In the genomic region with DNA sequence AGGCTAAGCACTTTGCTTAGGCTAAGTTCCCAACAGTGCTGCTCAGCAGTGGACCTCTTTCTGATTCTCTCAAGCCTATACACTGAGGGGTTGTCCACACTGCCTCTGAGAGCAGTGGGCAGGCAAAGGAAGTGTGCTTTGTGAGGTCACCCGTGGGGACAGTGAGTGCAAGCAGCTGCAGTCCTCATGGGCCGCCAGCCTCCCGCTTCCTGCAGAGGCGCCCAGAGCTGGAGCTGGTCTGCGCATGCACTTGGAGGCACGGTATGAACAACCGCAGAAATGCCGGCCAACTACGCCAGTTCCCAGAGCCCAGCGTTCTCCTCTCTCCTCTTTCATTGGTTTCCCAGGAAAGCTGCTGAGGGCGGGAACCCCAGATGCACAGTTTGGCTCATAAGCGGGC, we compare ENCODE assay signal across 3 cellular contexts.
TF ChIP-seq lines count a peak whose summit lies in the region.

No MANE protein-coding gene starts in this region.

TF ChIP-seq in SK-N-SH, 30 proteins besides CTCF, POLR2A, EP300 and RAD21 (continued from another document):
- TF ChIP-seq RCOR1 (IDR thresholded peaks at IDR 0.05; ENCODE audit: low read length) (no peak), MEF2A (IDR thresholded peaks at IDR 0.05; ENCODE audit: borderline replicate concordance, low read depth) (no peak), NRF1 (IDR thresholded peaks at IDR 0.05; ENCODE audit: low read depth, low read length) (no peak), FOSL2 (IDR thresholded peaks at IDR 0.05; ENCODE audit: borderline replicate concordance, low read depth) (no peak)
- TF ChIP-seq, protein P1, sequence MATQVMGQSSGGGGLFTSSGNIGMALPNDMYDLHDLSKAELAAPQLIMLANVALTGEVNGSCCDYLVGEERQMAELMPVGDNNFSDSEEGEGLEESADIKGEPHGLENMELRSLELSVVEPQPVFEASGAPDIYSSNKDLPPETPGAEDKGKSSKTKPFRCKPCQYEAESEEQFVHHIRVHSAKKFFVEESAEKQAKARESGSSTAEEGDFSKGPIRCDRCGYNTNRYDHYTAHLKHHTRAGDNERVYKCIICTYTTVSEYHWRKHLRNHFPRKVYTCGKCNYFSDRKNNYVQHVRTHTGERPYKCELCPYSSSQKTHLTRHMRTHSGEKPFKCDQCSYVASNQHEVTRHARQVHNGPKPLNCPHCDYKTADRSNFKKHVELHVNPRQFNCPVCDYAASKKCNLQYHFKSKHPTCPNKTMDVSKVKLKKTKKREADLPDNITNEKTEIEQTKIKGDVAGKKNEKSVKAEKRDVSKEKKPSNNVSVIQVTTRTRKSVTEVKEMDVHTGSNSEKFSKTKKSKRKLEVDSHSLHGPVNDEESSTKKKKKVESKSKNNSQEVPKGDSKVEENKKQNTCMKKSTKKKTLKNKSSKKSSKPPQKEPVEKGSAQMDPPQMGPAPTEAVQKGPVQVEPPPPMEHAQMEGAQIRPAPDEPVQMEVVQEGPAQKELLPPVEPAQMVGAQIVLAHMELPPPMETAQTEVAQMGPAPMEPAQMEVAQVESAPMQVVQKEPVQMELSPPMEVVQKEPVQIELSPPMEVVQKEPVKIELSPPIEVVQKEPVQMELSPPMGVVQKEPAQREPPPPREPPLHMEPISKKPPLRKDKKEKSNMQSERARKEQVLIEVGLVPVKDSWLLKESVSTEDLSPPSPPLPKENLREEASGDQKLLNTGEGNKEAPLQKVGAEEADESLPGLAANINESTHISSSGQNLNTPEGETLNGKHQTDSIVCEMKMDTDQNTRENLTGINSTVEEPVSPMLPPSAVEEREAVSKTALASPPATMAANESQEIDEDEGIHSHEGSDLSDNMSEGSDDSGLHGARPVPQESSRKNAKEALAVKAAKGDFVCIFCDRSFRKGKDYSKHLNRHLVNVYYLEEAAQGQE (IDR thresholded peaks at IDR 0.05; ENCODE audit: low read depth, low read length): no peak

TF ChIP-seq in SK-N-SH treated with all-trans-retinoic acid at 6 μM for 48 hours, 23 proteins besides CTCF, POLR2A, EP300 and RAD21 (continued from another document and continues in another):
- TF ChIP-seq CSRNP3 (CRISPR knock-in tag; IDR thresholded peaks at IDR 0.05): no peak
- TF ChIP-seq PATZ1 (CRISPR knock-in tag; IDR thresholded peaks at IDR 0.05; ENCODE audit: borderline replicate concordance): no peak
- TF ChIP-seq ZC3H10 (CRISPR knock-in tag; IDR thresholded peaks at IDR 0.05): no peak
- no peak for TF ChIP-seq CSDC2 (CRISPR knock-in tag; IDR thresholded peaks at IDR 0.05)
- no peak for TF ChIP-seq ARNTL (CRISPR knock-in tag; IDR thresholded peaks at IDR 0.05; ENCODE audit: borderline replicate concordance, low read depth)
- no peak for TF ChIP-seq TOX (CRISPR knock-in tag; IDR thresholded peaks at IDR 0.05; ENCODE audit: borderline replicate concordance)
- TF ChIP-seq, protein P2, sequence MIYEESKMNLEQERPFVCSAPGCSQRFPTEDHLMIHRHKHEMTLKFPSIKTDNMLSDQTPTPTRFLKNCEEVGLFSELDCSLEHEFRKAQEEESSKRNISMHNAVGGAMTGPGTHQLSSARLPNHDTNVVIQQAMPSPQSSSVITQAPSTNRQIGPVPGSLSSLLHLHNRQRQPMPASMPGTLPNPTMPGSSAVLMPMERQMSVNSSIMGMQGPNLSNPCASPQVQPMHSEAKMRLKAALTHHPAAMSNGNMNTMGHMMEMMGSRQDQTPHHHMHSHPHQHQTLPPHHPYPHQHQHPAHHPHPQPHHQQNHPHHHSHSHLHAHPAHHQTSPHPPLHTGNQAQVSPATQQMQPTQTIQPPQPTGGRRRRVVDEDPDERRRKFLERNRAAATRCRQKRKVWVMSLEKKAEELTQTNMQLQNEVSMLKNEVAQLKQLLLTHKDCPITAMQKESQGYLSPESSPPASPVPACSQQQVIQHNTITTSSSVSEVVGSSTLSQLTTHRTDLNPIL (CRISPR knock-in tag; IDR thresholded peaks at IDR 0.05; ENCODE audit: low read depth): no peak
- TF ChIP-seq POU6F1 (CRISPR knock-in tag; IDR thresholded peaks at IDR 0.05; ENCODE audit: borderline replicate concordance, low read depth): no peak
- no peak for TF ChIP-seq TCF4 (CRISPR knock-in tag; IDR thresholded peaks at IDR 0.05; ENCODE audit: borderline replicate concordance)

TF ChIP-seq in endothelial cell of umbilical vein, 7 proteins besides CTCF, POLR2A, EP300 and RAD21:
- TF ChIP-seq FOS (IDR thresholded peaks at IDR 0.05; ENCODE audit: borderline replicate concordance, insufficient read depth, low read length) (no peak), GATA2 (IDR thresholded peaks at IDR 0.05; ENCODE audit: insufficient read depth, insufficient read length, low read depth, low read length) (no peak), JUN (IDR thresholded peaks at IDR 0.05; ENCODE audit: borderline replicate concordance, insufficient read depth, insufficient read length, low read depth) (no peak), EZH2 (IDR thresholded peaks at IDR 0.05; ENCODE audit: borderline replicate concordance, low read depth, low read length, severe bottlenecking) (no peak), MYC (IDR thresholded peaks at IDR 0.05; ENCODE audit: low read depth, low read length) (no peak), POLR2AphosphoS5 (IDR thresholded peaks at IDR 0.05; ENCODE audit: insufficient read depth, low read depth, low read length) (no peak)
- TF ChIP-seq, protein P3, sequence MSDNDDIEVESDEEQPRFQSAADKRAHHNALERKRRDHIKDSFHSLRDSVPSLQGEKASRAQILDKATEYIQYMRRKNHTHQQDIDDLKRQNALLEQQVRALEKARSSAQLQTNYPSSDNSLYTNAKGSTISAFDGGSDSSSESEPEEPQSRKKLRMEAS (IDR thresholded peaks at IDR 0.05; ENCODE audit: insufficient read depth, insufficient read length): no peak
